In the genomic region with DNA sequence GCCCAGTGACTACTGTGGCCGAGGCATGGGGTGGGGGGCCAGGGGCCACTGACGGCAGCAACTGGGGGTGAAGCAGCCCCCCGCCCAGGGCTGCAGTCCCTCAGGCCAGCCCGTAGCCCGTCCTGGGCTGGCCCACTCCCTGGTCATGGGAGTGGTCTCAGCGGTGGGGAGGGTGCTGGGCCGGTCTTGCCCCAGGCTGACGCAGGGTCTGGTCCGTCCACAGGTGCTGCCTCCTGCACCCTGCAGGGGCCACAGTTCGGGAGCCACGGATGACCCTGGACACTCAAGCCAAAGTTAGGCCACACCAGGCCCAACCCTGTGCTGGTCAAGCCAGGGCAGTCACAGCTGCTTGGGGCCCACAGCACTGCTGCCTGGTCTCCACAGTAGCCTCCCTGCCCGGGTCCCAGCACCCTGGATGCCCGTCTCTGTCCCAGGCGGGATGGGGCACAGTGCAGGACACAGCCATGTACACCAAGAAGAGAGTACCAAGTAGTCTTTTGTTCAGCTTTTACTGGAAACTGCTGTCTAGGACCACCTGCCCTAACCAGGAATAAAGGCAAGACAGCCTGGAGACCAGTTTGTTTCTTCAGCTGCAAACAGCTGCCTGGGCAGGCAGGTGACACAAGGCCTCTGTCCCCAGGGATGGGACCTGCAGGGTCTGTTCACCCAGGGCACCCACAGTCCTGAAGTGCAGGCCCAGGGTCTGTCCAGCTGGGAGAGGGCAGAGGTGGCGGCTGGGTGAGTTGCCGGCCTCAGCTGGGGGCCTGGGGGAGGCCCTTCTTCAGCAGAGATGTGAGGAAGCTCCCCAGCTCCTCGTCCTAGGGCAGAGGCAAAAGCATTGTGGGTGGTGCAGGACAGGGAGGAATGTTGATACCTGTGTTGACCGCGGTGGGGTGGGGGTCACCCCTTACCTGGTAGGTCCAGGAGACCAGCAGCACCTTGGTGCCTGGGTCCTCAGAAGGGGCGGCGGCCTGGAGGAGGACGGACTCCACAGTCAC, we compare ENCODE assay signal across 1 cellular context.
TF ChIP-seq lines count a peak whose summit lies in the region.

No MANE protein-coding gene starts in this region.

TF ChIP-seq in HepG2, 621 proteins besides CTCF, POLR2A, EP300 and RAD21:
- TF ChIP-seq AGO2 (optimal IDR thresholded peaks at IDR 0.05; ENCODE audit: low read depth, low read length) (peak; percentile 67), TAF15 (IDR thresholded peaks at IDR 0.05; ENCODE audit: low read depth, low read length, poor library complexity, severe bottlenecking) (peak; percentile 25), MLLT10 (CRISPR knock-in tag; IDR thresholded peaks at IDR 0.05) (no peak), HNRNPLL (IDR thresholded peaks at IDR 0.05; ENCODE audit: low read depth, low read length, poor library complexity, severe bottlenecking) (peak; percentile 5), RBFOX2 (IDR thresholded peaks at IDR 0.05; ENCODE audit: low read depth, low read length) (peak; percentile 74)
